ENCODE assay signal across 8 cellular contexts in genomic region chr16:67177743-67178699, GRCh38. TPM values are rescaled to one million over a fixed set of nuclear protein-coding genes. Genes with fewer than 3 reads are reported as not detected.
DNase-seq lines count a peak whose midpoint lies in the region; ATAC-seq, FAIRE-seq and TF ChIP-seq lines count a peak whose summit lies in the region.

No MANE protein-coding gene starts in this region.

- peaks cover 2% of the 10 kb centered on the region for H3K79me2 ChIP-seq in GM12878 (ENCODE audit: control insufficient read depth, insufficient read depth, low read length)

- no peak for TF ChIP-seq EP300 in GM12878 (IDR thresholded peaks at IDR 0.05; ENCODE audit: borderline replicate concordance in 1 of 2, control insufficient read depth in 1 of 2, low read depth in 2 of 2, low read length in 2 of 2)

- peak; percentile 38 to 63 for TF ChIP-seq POLR2A in Peyer's patch (IDR thresholded peaks at IDR 0.05)
- no peak for TF ChIP-seq POLR2A in GM12878 (IDR thresholded peaks at IDR 0.05; ENCODE audit: low read depth, low read length)

- in situ Hi-C loops in GM12878 (cut with MboI), result no loop called here

- H3K36me3 ChIP-seq in Peyer's patch, result no peaks in the 10 kb centered on the region
- no peaks in the 10 kb centered on the region for H3K36me3 ChIP-seq in GM12878 (ENCODE audit: control insufficient read depth in 2 of 2, insufficient read depth in 2 of 2, low read length in 1 of 2)
- no peaks in the 10 kb centered on the region for H3K36me3 ChIP-seq in iPS DF 6.9 (ENCODE audit: control insufficient read depth, insufficient read depth, low read length)
- H3K36me3 ChIP-seq in skeletal muscle satellite cell (ENCODE audit: insufficient read depth, low read length), result peaks cover 10% of the 10 kb centered on the region

- POLR2A ChIA-PET in HEK293T (lab: Yijun Ruan, JAX), result no interaction called here
- POLR2A ChIA-PET in GM12878 (lab: Charles Lee), result interaction anchor here (0.6 to 10.9 kb wide), 3 partner anchors 11 to 149 kb away, joined by 3 to 137 read pairs (median 3); partner anchors contain the start of genes FBXL8, HSF4 and TRADD

- H2AFZ ChIP-seq in GM12878 (ENCODE audit: control insufficient read depth, low read depth, low read length), result peak overlapping the region; percentile 29; the same call in 1 of the 2 replicates

- CTCF ChIA-PET in HEK293T (lab: Yijun Ruan, JAX) (no interaction called here), GM12878 (lab: Yijun Ruan, JAX) (interaction anchor here (1.6 to 5.3 kb wide), 3 partner anchors 18 to 160 kb away, joined by 7 to 36 read pairs (median 8); partner anchors contain the start of genes FBXL8 and TRADD)

- peak overlapping the region; percentile 33 to 59 (median 48) for H3K4me3 ChIP-seq in Peyer's patch
- H3K4me3 ChIP-seq in GM12878, result peak overlapping the region; percentile 55; the same call in 1 of the 2 replicates
- peak overlapping the region; percentile 41; the same call in 1 of the 2 replicates for H3K4me3 ChIP-seq in iPS DF 6.9 (ENCODE audit: low read length)
- H3K4me3 ChIP-seq in skeletal muscle satellite cell (ENCODE audit: low read length), result peak overlapping the region; percentile 57

- RAD21 ChIA-PET in GM12878 (lab: Charles Lee; ENCODE audit: unreplicated experiment), result interaction anchor here (1.1 kb wide), 1 partner anchor 15 kb away, joined by 3 read pairs; no protein-coding TSS in a partner anchor

- peak overlapping the region; percentile 97 for H3K4me2 ChIP-seq in GM12878 (ENCODE audit: control insufficient read depth, insufficient read depth)
- peak overlapping the region; percentile 78 for H3K4me2 ChIP-seq in skeletal muscle satellite cell (ENCODE audit: low read length)

- H3K9me3 ChIP-seq in Peyer's patch (no peaks in the 10 kb centered on the region), GM12878 (replicated peaks; ENCODE audit: control insufficient read depth, insufficient read depth, low read length) (no peaks in the 10 kb centered on the region), iPS DF 6.9 (ENCODE audit: control insufficient read depth, insufficient read depth, low read length) (no peaks in the 10 kb centered on the region), skeletal muscle satellite cell (replicated peaks; ENCODE audit: low read length) (no peaks in the 10 kb centered on the region)

- intact Hi-C loops in GM12878 (cut with micrococcal nuclease; ENCODE audit: unreplicated experiment), result no loop called here

- DNase-seq in 8988T, result peak; percentile 97
- peak; percentile 59 for DNase-seq in HEK293T (ENCODE audit: extremely low spot score)
- DNase-seq in Peyer's patch, result peak; percentile 46 to 92 (median 87)
- DNase-seq in GM12878 (ENCODE audit: low read depth, low spot score), result no peak
- no peak for DNase-seq in iPS DF 6.9 (ENCODE audit: low read depth, low spot score)
- no peak for DNase-seq in GM10266 (ENCODE audit: extremely low spot score)

- H3K27me3 ChIP-seq in Peyer's patch, result no peaks in the 10 kb centered on the region
- no peaks in the 10 kb centered on the region for H3K27me3 ChIP-seq in GM12878 (replicated peaks in 1 of 2; ENCODE audit: control insufficient read depth in 2 of 2, insufficient read depth in 2 of 2, low read length in 1 of 2)
- H3K27me3 ChIP-seq in iPS DF 6.9 (ENCODE audit: control insufficient read depth, insufficient read depth, low read length), result peaks cover 34% of the 10 kb centered on the region
- no peaks in the 10 kb centered on the region for H3K27me3 ChIP-seq in skeletal muscle satellite cell (ENCODE audit: control insufficient read depth, insufficient read depth, low read length)

- H3K9ac ChIP-seq in GM12878 (ENCODE audit: control insufficient read depth, insufficient read depth, low read length) (no peak overlapping the region), skeletal muscle satellite cell (ENCODE audit: low read depth, low read length) (no peak overlapping the region)

- no peak for TF ChIP-seq RAD21 in GM12878 (IDR thresholded peaks at IDR 0.05; ENCODE audit: insufficient read depth, low read depth, low read length)

- TF ChIP-seq CTCF in Peyer's patch (IDR thresholded peaks at IDR 0.05), result peak in 3 of 6 experiments; percentile 13 to 39 (median 37)
- no peak for TF ChIP-seq CTCF in GM12878 (IDR thresholded peaks at IDR 0.05 in 2 of 3, conservative IDR thresholded peaks at IDR 0.05 in 1 of 3; ENCODE audit: control insufficient read depth in 2 of 3, extremely low read depth in 1 of 3, insufficient read depth in 1 of 3, low read depth in 3 of 3, low read length in 3 of 3)
- TF ChIP-seq CTCF in GM10266 (IDR thresholded peaks at IDR 0.05; ENCODE audit: control insufficient read depth, insufficient read depth, low read depth, missing control alignments), result no peak

- H3K4me1 ChIP-seq in Peyer's patch, result peaks cover 5 to 62% (median 21%) of the 10 kb centered on the region in 4 donors
- H3K4me1 ChIP-seq in GM12878 (ENCODE audit: control insufficient read depth, insufficient read depth, low read length), result peaks cover 28% of the 10 kb centered on the region
- no peaks in the 10 kb centered on the region; the same call in 1 of the 2 replicates for H3K4me1 ChIP-seq in iPS DF 6.9 (ENCODE audit: control insufficient read depth, insufficient read depth, low read length)
- peaks cover 47% of the 10 kb centered on the region for H3K4me1 ChIP-seq in skeletal muscle satellite cell (ENCODE audit: control insufficient read depth, insufficient read depth, low read length)

- no TSS peak for BruUV-seq in GM12878 (replicated peaks; lab: Mats Ljungman, UMichigan)

- ATAC-seq in GM12878 (peak; percentile 43), GM18907 (IDR thresholded peaks at IDR 0.05; ENCODE audit: unreplicated experiment) (no peak)

- no peaks in the 10 kb centered on the region; the same call in 1 of the 2 replicates for H4K20me1 ChIP-seq in GM12878 (ENCODE audit: control insufficient read depth, insufficient read depth)

- no peak for FAIRE-seq in GM12878 (lab: Jason Lieb, UNC)

- SMC1A ChIA-PET in GM12878 (lab: Charles Lee; ENCODE audit: uncharacterized antibody, unreplicated experiment), result interaction anchor here (2.1 kb wide), 1 partner anchor 15 kb away, joined by 10 read pairs; no protein-coding TSS in a partner anchor

- H3K27ac ChIP-seq in Peyer's patch (peak overlapping the region; percentile 49 to 86 (median 68)), GM12878 (ENCODE audit: control insufficient read depth, insufficient read depth) (no peak overlapping the region), iPS DF 6.9 (ENCODE audit: low read length) (no peak overlapping the region)

- WGBS in GM12878 (ENCODE audit: insufficient coverage, insufficient replicate concordance, low lambda C conversion rate, missing lambda C conversion rate), result 13% methylated on average over 48 of the region's 73 CpGs
- WGBS in iPS DF 6.9 (ENCODE audit: insufficient coverage, insufficient read length), result no CpG with 5 or more reads among the region's 73 CpGs

RNA-seq across cellular contexts. Expression of gene MATCAP1, which starts 5.7 kb away (rescaled TPM):
- total RNA-seq in Peyer's patch (10 to 100 TPM; 20.8 to 57.8 (median 42.3) TPM), GM12878 (2014; rRNA removed) (11.3 and 11.6 TPM in 2 replicates), GM12878 (2014; rRNA removed; fragmentation: Illumina TruSeq; extraction: Trizol) (7.0 and 7.8 TPM in 2 replicates), GM12878 (2021) (18.3 and 18.8 TPM in 2 replicates)
- 43.8 and 52.6 TPM in 2 replicates for total RNA-seq in GM12878 (2013; cell fraction: nucleolus; rRNA removed)
- polyA plus RNA-seq in GM12878 (2011; ENCODE audit: low read depth), result 9.8 TPM
- polyA plus RNA-seq in GM12878 (2011; rRNA removed) (15.5 and 20.1 TPM in 2 replicates), GM12878 (2014; fragmentation: Illumina TruSeq; extraction: Trizol) (7.2 and 9.5 TPM in 2 replicates), GM12878 (2014; fragmentation: Nextera tagmentation; extraction: Ambion mirVana) (1 to 10 TPM; 2.8 to 6.6 TPM), GM12878 (2014; rRNA removed) (25.8 and 28.9 TPM in 2 replicates), GM12878 (2016; fragmentation: Nextera tagmentation; extraction: Ambion mirVana) (1 to 10 TPM; 5.6 to 7.6 TPM)
- polyA plus RNA-seq in GM12878 (2011; cell fraction: cytosol; rRNA removed), result 28.8 and 36.3 TPM in 2 replicates
- polyA plus RNA-seq in GM12878 (2011; cell fraction: nucleus; rRNA removed), result 244 and 246 TPM in 2 replicates
- 22.5 and 23.5 TPM in 2 replicates for polyA plus RNA-seq in GM12878 (2012)
- polyA minus RNA-seq in GM12878 (2011; rRNA and poly(A)+ RNA removed), result 9.6 and 23.4 TPM in 2 replicates
- polyA minus RNA-seq in GM12878 (2011; cell fraction: cytosol; rRNA and poly(A)+ RNA removed), result 5.3 and 10.4 TPM in 2 replicates
- 33.2 and 41.7 TPM in 2 replicates for polyA minus RNA-seq in GM12878 (2011; cell fraction: nucleus; rRNA and poly(A)+ RNA removed)
- total RNA-seq in skeletal muscle satellite cell (2012; rRNA removed), result 10.6 and 14.9 TPM in 2 replicates

RNA-seq across cellular contexts. Expression of gene NOL3, which starts 7.7 kb away (rescaled TPM):
- total RNA-seq in Peyer's patch (10 to 100 TPM; 24.4 to 65.2 (median 34.1) TPM), GM12878 (2014; rRNA removed) (4.3 and 4.5 TPM in 2 replicates), GM12878 (2014; rRNA removed; fragmentation: Illumina TruSeq; extraction: Trizol) (1.5 and 2.3 TPM in 2 replicates), GM12878 (2021) (5.0 and 5.3 TPM in 2 replicates)
- total RNA-seq in GM12878 (2013; cell fraction: nucleolus; rRNA removed), result 59.6 and 65.7 TPM in 2 replicates
- polyA plus RNA-seq in GM12878 (2011; ENCODE audit: low read depth), result 7.8 TPM
- polyA plus RNA-seq in GM12878 (2011; rRNA removed) (18.4 and 19.5 TPM in 2 replicates), GM12878 (2014; fragmentation: Illumina TruSeq; extraction: Trizol) (3.0 and 4.2 TPM in 2 replicates), GM12878 (2014; fragmentation: Nextera tagmentation; extraction: Ambion mirVana) (under 1 TPM; 0.31 to 0.44 TPM), GM12878 (2014; rRNA removed) (4.8 and 5.8 TPM in 2 replicates), GM12878 (2016; fragmentation: Nextera tagmentation; extraction: Ambion mirVana) (1 to 10 TPM; 1.6 to 2.4 TPM)
- 12.9 and 13.1 TPM in 2 replicates for polyA plus RNA-seq in GM12878 (2011; cell fraction: cytosol; rRNA removed)
- polyA plus RNA-seq in GM12878 (2011; cell fraction: nucleus; rRNA removed), result 47.9 and 53.2 TPM in 2 replicates
- 21.1 and 24.3 TPM in 2 replicates for polyA plus RNA-seq in GM12878 (2012)
- 9.1 and 9.5 TPM in 2 replicates for polyA minus RNA-seq in GM12878 (2011; rRNA and poly(A)+ RNA removed)
- 1.2 TPM in 1 of 2 replicates, not detected in the other for polyA minus RNA-seq in GM12878 (2011; cell fraction: cytosol; rRNA and poly(A)+ RNA removed)
- 5.7 and 8.5 TPM in 2 replicates for polyA minus RNA-seq in GM12878 (2011; cell fraction: nucleus; rRNA and poly(A)+ RNA removed)
- total RNA-seq in skeletal muscle satellite cell (2012; rRNA removed), result 17.3 and 24.3 TPM in 2 replicates

RNA-seq across cellular contexts. Expression of gene EXOC3L1, which starts 11.9 kb away (rescaled TPM):
- total RNA-seq in Peyer's patch, result 10 to 100 TPM in 1 of 4 donors, 1 to 10 TPM in 3; 1.2 to 10.9 (median 4.7) TPM
- not detected in 2 replicates for total RNA-seq in GM12878 (2013; cell fraction: nucleolus; rRNA removed)
- total RNA-seq in GM12878 (2014; rRNA removed), result not detected in 2 replicates
- not detected in 2 replicates for total RNA-seq in GM12878 (2014; rRNA removed; fragmentation: Illumina TruSeq; extraction: Trizol)
- not detected in 2 replicates for total RNA-seq in GM12878 (2021)
- polyA plus RNA-seq in GM12878 (2011; ENCODE audit: low read depth), result not detected
- polyA plus RNA-seq in GM12878 (2011; rRNA removed), result not detected in 2 replicates
- polyA plus RNA-seq in GM12878 (2011; cell fraction: cytosol; rRNA removed), result 0.01 and 0.07 TPM in 2 replicates
- polyA plus RNA-seq in GM12878 (2011; cell fraction: nucleus; rRNA removed), result 0.04 TPM in 1 of 2 replicates, not detected in the other
- polyA plus RNA-seq in GM12878 (2012), result not detected in 2 replicates
- not detected in 2 replicates for polyA plus RNA-seq in GM12878 (2014; fragmentation: Illumina TruSeq; extraction: Trizol)
- polyA plus RNA-seq in GM12878 (2014; fragmentation: Nextera tagmentation; extraction: Ambion mirVana), result not detected
- 0.03 TPM in 1 of 2 replicates, not detected in the other for polyA plus RNA-seq in GM12878 (2014; rRNA removed)
- under 1 TPM; 0.07 to 0.42 TPM for polyA plus RNA-seq in GM12878 (2016; fragmentation: Nextera tagmentation; extraction: Ambion mirVana)
- not detected in 2 replicates for polyA minus RNA-seq in GM12878 (2011; rRNA and poly(A)+ RNA removed)
- polyA minus RNA-seq in GM12878 (2011; cell fraction: cytosol; rRNA and poly(A)+ RNA removed), result not detected in 2 replicates
- polyA minus RNA-seq in GM12878 (2011; cell fraction: nucleus; rRNA and poly(A)+ RNA removed), result not detected in 2 replicates
- total RNA-seq in skeletal muscle satellite cell (2012; rRNA removed), result not detected in 2 replicates

RNA-seq across cellular contexts. Expression of gene HSF4, which starts 13.5 kb away (rescaled TPM):
- 100 to 1,000 TPM in 1 of 4 donors, 10 to 100 TPM in 3; 15.6 to 140 (median 69.8) TPM for total RNA-seq in Peyer's patch
- 141 and 182 TPM in 2 replicates for total RNA-seq in GM12878 (2013; cell fraction: nucleolus; rRNA removed)
- total RNA-seq in GM12878 (2014; rRNA removed), result 2.6 and 2.9 TPM in 2 replicates
- 1.2 and 1.4 TPM in 2 replicates for total RNA-seq in GM12878 (2014; rRNA removed; fragmentation: Illumina TruSeq; extraction: Trizol)
- 5.0 and 5.5 TPM in 2 replicates for total RNA-seq in GM12878 (2021)
- 33.8 TPM for polyA plus RNA-seq in GM12878 (2011; ENCODE audit: low read depth)
- polyA plus RNA-seq in GM12878 (2011; rRNA removed), result 6.9 and 9.9 TPM in 2 replicates
- 10.1 and 12.3 TPM in 2 replicates for polyA plus RNA-seq in GM12878 (2011; cell fraction: cytosol; rRNA removed)
- polyA plus RNA-seq in GM12878 (2011; cell fraction: nucleus; rRNA removed), result 221 and 281 TPM in 2 replicates
- polyA plus RNA-seq in GM12878 (2012), result 26.3 and 26.8 TPM in 2 replicates
- 1.5 and 3.0 TPM in 2 replicates for polyA plus RNA-seq in GM12878 (2014; fragmentation: Illumina TruSeq; extraction: Trizol)
- polyA plus RNA-seq in GM12878 (2014; fragmentation: Nextera tagmentation; extraction: Ambion mirVana), result under 1 TPM in 1 of 2 experiments, not detected in 1; 0.31 TPM
- polyA plus RNA-seq in GM12878 (2014; rRNA removed), result 7.7 TPM in 2 replicates
- polyA plus RNA-seq in GM12878 (2016; fragmentation: Nextera tagmentation; extraction: Ambion mirVana), result 1 to 10 TPM in 1 of 2 experiments, under 1 TPM in 1; 0.73 to 1.3 TPM
- 3.4 and 4.7 TPM in 2 replicates for polyA minus RNA-seq in GM12878 (2011; rRNA and poly(A)+ RNA removed)
- polyA minus RNA-seq in GM12878 (2011; cell fraction: cytosol; rRNA and poly(A)+ RNA removed), result 2.2 TPM in 1 of 2 replicates, not detected in the other
- polyA minus RNA-seq in GM12878 (2011; cell fraction: nucleus; rRNA and poly(A)+ RNA removed), result 16.9 and 19.1 TPM in 2 replicates
- total RNA-seq in skeletal muscle satellite cell (2012; rRNA removed), result 0.66 and 6.1 TPM in 2 replicates

RNA-seq across cellular contexts. Expression of gene E2F4, which starts 13.9 kb away (rescaled TPM):
- total RNA-seq in Peyer's patch, result 100 to 1,000 TPM; 122 to 182 (median 144) TPM
- 90.6 and 96.1 TPM in 2 replicates for total RNA-seq in GM12878 (2013; cell fraction: nucleolus; rRNA removed)
- total RNA-seq in GM12878 (2014; rRNA removed), result 105 and 116 TPM in 2 replicates
- 68.2 and 72.6 TPM in 2 replicates for total RNA-seq in GM12878 (2014; rRNA removed; fragmentation: Illumina TruSeq; extraction: Trizol)
- 96.7 and 108 TPM in 2 replicates for total RNA-seq in GM12878 (2021)
- polyA plus RNA-seq in GM12878 (2011; ENCODE audit: low read depth), result 51.0 TPM
- polyA plus RNA-seq in GM12878 (2011; rRNA removed), result 42.7 and 75.6 TPM in 2 replicates
- 126 and 137 TPM in 2 replicates for polyA plus RNA-seq in GM12878 (2011; cell fraction: cytosol; rRNA removed)
- 235 and 287 TPM in 2 replicates for polyA plus RNA-seq in GM12878 (2011; cell fraction: nucleus; rRNA removed)
- polyA plus RNA-seq in GM12878 (2012), result 64.9 and 80.5 TPM in 2 replicates
- polyA plus RNA-seq in GM12878 (2014; fragmentation: Illumina TruSeq; extraction: Trizol), result 38.3 and 88.0 TPM in 2 replicates
- 10 to 100 TPM; 11.7 to 16.5 TPM for polyA plus RNA-seq in GM12878 (2014; fragmentation: Nextera tagmentation; extraction: Ambion mirVana)
- 132 and 147 TPM in 2 replicates for polyA plus RNA-seq in GM12878 (2014; rRNA removed)
- 100 to 1,000 TPM; 104 to 110 TPM for polyA plus RNA-seq in GM12878 (2016; fragmentation: Nextera tagmentation; extraction: Ambion mirVana)
- 75.3 and 103 TPM in 2 replicates for polyA minus RNA-seq in GM12878 (2011; rRNA and poly(A)+ RNA removed)
- 28.5 and 40.3 TPM in 2 replicates for polyA minus RNA-seq in GM12878 (2011; cell fraction: cytosol; rRNA and poly(A)+ RNA removed)
- polyA minus RNA-seq in GM12878 (2011; cell fraction: nucleus; rRNA and poly(A)+ RNA removed), result 62.7 and 107 TPM in 2 replicates
- total RNA-seq in skeletal muscle satellite cell (2012; rRNA removed), result 77.6 and 88.0 TPM in 2 replicates

Comparison
In these comparisons a context has a peak if more than half of its experiments do, and no peak if none do; other contexts are left out.
1. DNase-seq: peak in 8988T (single experiment), HEK293T (single experiment) and Peyer's patch (3 of 3); none in GM12878 (single experiment), iPS DF 6.9 (single experiment) and GM10266 (single experiment).
2. H3K27ac ChIP-seq: peak in Peyer's patch (4 of 4); none in GM12878 (single experiment) and iPS DF 6.9 (single experiment).
3. Peak in every context shown above with its lines, with median percentiles within 50 percentile points of each other: H3K4me3 ChIP-seq.